Comparison of ENCODE assay signal across 2 cellular contexts in the genomic region with DNA sequence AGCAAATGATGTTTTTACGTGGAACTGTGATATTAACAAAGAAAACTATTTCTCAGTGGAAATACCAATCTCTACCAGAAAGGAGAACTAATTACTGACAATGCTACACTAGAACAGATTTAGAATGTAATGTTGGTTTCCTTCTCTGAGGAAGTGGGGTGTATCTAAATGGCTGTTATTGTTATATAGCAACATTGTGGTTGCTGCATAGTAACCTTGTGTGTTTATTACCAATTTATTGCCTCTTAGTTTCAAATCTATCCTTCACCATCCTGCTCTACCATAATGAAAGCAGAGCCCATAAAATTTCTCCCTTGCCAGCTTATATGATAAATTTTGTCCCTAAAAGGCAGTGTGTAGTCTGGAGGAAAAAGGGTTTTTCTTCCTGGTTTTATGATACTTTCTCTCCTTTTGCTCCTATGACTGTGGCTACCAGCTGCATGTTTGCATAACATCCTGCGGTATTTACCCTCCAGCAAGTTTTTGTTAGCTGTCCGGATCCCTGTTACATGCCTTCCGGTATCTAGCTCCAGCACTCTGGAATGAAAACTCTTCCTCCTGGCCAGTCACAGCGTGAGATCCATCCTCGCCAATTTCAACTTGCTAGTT.
TF ChIP-seq lines count a peak whose summit lies in the region.

No MANE protein-coding gene starts in this region.

TF ChIP-seq in IMR-90, 13 proteins besides CTCF, POLR2A, EP300 and RAD21:
- TF ChIP-seq, protein P1, sequence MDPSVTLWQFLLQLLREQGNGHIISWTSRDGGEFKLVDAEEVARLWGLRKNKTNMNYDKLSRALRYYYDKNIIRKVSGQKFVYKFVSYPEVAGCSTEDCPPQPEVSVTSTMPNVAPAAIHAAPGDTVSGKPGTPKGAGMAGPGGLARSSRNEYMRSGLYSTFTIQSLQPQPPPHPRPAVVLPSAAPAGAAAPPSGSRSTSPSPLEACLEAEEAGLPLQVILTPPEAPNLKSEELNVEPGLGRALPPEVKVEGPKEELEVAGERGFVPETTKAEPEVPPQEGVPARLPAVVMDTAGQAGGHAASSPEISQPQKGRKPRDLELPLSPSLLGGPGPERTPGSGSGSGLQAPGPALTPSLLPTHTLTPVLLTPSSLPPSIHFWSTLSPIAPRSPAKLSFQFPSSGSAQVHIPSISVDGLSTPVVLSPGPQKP (IDR thresholded peaks at IDR 0.05; ENCODE audit: borderline replicate concordance, low read depth, low read length), result no peak
- peak; percentile 66 for TF ChIP-seq CEBPB (IDR thresholded peaks at IDR 0.05; ENCODE audit: low read depth, low read length)
TF ChIP-seq in IMR-90: peak in this region for 1.

TF ChIP-seq in WTC11, 78 proteins besides CTCF, POLR2A, EP300 and RAD21 (continued from another document):
- TF ChIP-seq, protein P2, sequence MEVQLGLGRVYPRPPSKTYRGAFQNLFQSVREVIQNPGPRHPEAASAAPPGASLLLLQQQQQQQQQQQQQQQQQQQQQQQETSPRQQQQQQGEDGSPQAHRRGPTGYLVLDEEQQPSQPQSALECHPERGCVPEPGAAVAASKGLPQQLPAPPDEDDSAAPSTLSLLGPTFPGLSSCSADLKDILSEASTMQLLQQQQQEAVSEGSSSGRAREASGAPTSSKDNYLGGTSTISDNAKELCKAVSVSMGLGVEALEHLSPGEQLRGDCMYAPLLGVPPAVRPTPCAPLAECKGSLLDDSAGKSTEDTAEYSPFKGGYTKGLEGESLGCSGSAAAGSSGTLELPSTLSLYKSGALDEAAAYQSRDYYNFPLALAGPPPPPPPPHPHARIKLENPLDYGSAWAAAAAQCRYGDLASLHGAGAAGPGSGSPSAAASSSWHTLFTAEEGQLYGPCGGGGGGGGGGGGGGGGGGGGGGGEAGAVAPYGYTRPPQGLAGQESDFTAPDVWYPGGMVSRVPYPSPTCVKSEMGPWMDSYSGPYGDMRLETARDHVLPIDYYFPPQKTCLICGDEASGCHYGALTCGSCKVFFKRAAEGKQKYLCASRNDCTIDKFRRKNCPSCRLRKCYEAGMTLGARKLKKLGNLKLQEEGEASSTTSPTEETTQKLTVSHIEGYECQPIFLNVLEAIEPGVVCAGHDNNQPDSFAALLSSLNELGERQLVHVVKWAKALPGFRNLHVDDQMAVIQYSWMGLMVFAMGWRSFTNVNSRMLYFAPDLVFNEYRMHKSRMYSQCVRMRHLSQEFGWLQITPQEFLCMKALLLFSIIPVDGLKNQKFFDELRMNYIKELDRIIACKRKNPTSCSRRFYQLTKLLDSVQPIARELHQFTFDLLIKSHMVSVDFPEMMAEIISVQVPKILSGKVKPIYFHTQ (CRISPR knock-in tag; IDR thresholded peaks at IDR 0.05), result no peak
